In genomic region chrX:136268051-136269048, GRCh38 we compare ENCODE assay signal across 8 cellular contexts. TPM values are rescaled to one million over a fixed set of nuclear protein-coding genes. Genes with fewer than 3 reads are reported as not detected.
DNase-seq lines count a peak whose midpoint lies in the region; ATAC-seq and TF ChIP-seq lines count a peak whose summit lies in the region.

No MANE protein-coding gene starts in this region.

- peaks cover 8% of the 10 kb centered on the region for H3K4me1 Mint-ChIP-seq in activated B cell treated with CpG ODN at 0.5 μM for 24 hours

- no peak overlapping the region for H3K4me3 ChIP-seq in DOHH2 (ENCODE audit: low read length)
- no peak overlapping the region for H3K4me3 ChIP-seq in coronary artery
- no peak overlapping the region for H3K4me3 ChIP-seq in thoracic aorta

- no peaks in the 10 kb centered on the region for H3K9me3 ChIP-seq in DOHH2 (ENCODE audit: control insufficient read depth, insufficient read depth, low read length)
- no peaks in the 10 kb centered on the region for H3K9me3 ChIP-seq in thoracic aorta

- peak; percentile 61 for ATAC-seq in GM21528 (IDR thresholded peaks at IDR 0.05; ENCODE audit: low FRiP score, unreplicated experiment)
- ATAC-seq in activated B cell treated with CpG ODN at 0.5 μM for 24 hours (ENCODE audit: low read depth), result peak; percentile 45
- ATAC-seq in thoracic aorta (ENCODE audit: insufficient number of reproducible peaks, low FRiP score, low read depth), result no peak
- ATAC-seq in GM19452 (IDR thresholded peaks at IDR 0.05; ENCODE audit: unreplicated experiment), result no peak

- H3K36me3 ChIP-seq in DOHH2 (ENCODE audit: control insufficient read depth, low read length), result no peaks in the 10 kb centered on the region
- no peaks in the 10 kb centered on the region for H3K36me3 ChIP-seq in thoracic aorta

- H3K4me1 ChIP-seq in DOHH2 (ENCODE audit: control insufficient read depth, low read length) (peaks cover 30% of the 10 kb centered on the region), thoracic aorta (ENCODE audit: control insufficient read depth in 1 of 2, low read depth in 2 of 2) (peaks cover 0 to 3% of the 10 kb centered on the region in 2 donors)

- H3K36me3 Mint-ChIP-seq in activated B cell treated with CpG ODN at 0.5 μM for 24 hours (ENCODE audit: low read depth), result no peaks in the 10 kb centered on the region

- H3K27me3 ChIP-seq in DOHH2 (ENCODE audit: control insufficient read depth, low read length) (no peaks in the 10 kb centered on the region), thoracic aorta (replicated peaks; ENCODE audit: insufficient read depth) (no peaks in the 10 kb centered on the region)

- H3K9me2 ChIP-seq in DOHH2 (replicated peaks; ENCODE audit: control insufficient read depth, low read length), result no peaks in the 10 kb centered on the region

- no peaks in the 10 kb centered on the region for H3K79me2 ChIP-seq in DOHH2 (ENCODE audit: control insufficient read depth, low read length)

- no peaks in the 10 kb centered on the region for H3K27me3 Mint-ChIP-seq in activated B cell treated with CpG ODN at 0.5 μM for 24 hours

- H3K4me2 ChIP-seq in DOHH2 (ENCODE audit: low read length), result no peak overlapping the region

- H3K27ac Mint-ChIP-seq in activated B cell treated with CpG ODN at 0.5 μM for 24 hours, result no peak overlapping the region

- no peaks in the 10 kb centered on the region for H3K9me3 Mint-ChIP-seq in activated B cell treated with CpG ODN at 0.5 μM for 24 hours

- H3K27ac ChIP-seq in DOHH2 (ENCODE audit: low read depth, low read length) (no peak overlapping the region), coronary artery (no peak overlapping the region), thoracic aorta (no peak overlapping the region)

- POLR2A ChIA-PET in activated B cell treated with CpG ODN at 0.5 μM for 24 hours (lab: Charles Lee), result no interaction called here

- no peaks in the 10 kb centered on the region for H3F3A ChIP-seq in DOHH2 (ENCODE audit: control insufficient read depth, insufficient read depth)

- no peak overlapping the region for H3K4me3 Mint-ChIP-seq in activated B cell treated with CpG ODN at 0.5 μM for 24 hours

- CTCF ChIA-PET in activated B cell treated with CpG ODN at 0.5 μM for 24 hours (lab: Charles Lee), result interaction anchor here (0.6 to 4.6 kb wide), 5 partner anchors 21 to 281 kb away, joined by 3 to 66 read pairs (median 3); no protein-coding TSS in a partner anchor

- intact Hi-C loops in activated B cell treated with CpG ODN at 0.5 μM for 24 hours (cut with micrococcal nuclease), result loop anchor here (1.0 to 5.0 kb wide), 2 partner anchors 106 to 240 kb away; no protein-coding TSS in a partner anchor

- TF ChIP-seq CTCF in DOHH2 (IDR thresholded peaks at IDR 0.05; ENCODE audit: low read depth, low read length, poor library complexity, severe bottlenecking) (peak; percentile 61), activated B cell treated with CpG ODN at 0.5 μM for 24 hours (IDR thresholded peaks at IDR 0.05) (no peak), coronary artery (IDR thresholded peaks at IDR 0.05) (peak; percentile 39), thoracic aorta (IDR thresholded peaks at IDR 0.05) (peak; percentile 55)

- DNase-seq in NCI-H1092 treated with DMSO at 0.1 percent for 48 hours (lab: John Stamatoyannopoulos, UW), result peak; percentile 42
- no peak for DNase-seq in activated B cell treated with CpG ODN at 0.5 μM for 24 hours
- no peak for DNase-seq in coronary artery (ENCODE audit: low spot score)
- DNase-seq in midbrain (lab: John Stamatoyannopoulos, UW), result peak; percentile 50
- DNase-seq in thoracic aorta (ENCODE audit: low spot score), result no peak

- no peaks in the 10 kb centered on the region for H4K20me1 ChIP-seq in DOHH2 (ENCODE audit: control insufficient read depth, insufficient read depth, low read depth, low read length)

RNA-seq across cellular contexts. Expression of gene MAP7D3, which starts 17.1 kb away (rescaled TPM):
- total RNA-seq in activated B cell treated with CpG ODN at 0.5 μM for 24 hours, result 11.2 and 12.2 TPM in 2 replicates
- 10 to 100 TPM; 41.6 to 44.5 TPM for total RNA-seq in thoracic aorta

RNA-seq across cellular contexts. Expression of gene ADGRG4, which starts 32.4 kb away (rescaled TPM):
- total RNA-seq in activated B cell treated with CpG ODN at 0.5 μM for 24 hours (not detected in 2 replicates), thoracic aorta (under 1 TPM; 0.14 to 0.41 TPM)

Comparison
In these comparisons a context has a peak if more than half of its experiments do, and no peak if none do; other contexts are left out.
1. ATAC-seq: peak in GM21528 (single experiment) and activated B cell treated with CpG ODN at 0.5 μM for 24 hours (single experiment); none in thoracic aorta (single experiment) and GM19452 (single experiment).
2. DNase-seq: peak in NCI-H1092 treated with DMSO at 0.1 percent for 48 hours (single experiment) and midbrain (single experiment); none in activated B cell treated with CpG ODN at 0.5 μM for 24 hours (single experiment), coronary artery (single experiment) and thoracic aorta (single experiment).